ENCODE assay signal across 22 cellular contexts in the genomic region with DNA sequence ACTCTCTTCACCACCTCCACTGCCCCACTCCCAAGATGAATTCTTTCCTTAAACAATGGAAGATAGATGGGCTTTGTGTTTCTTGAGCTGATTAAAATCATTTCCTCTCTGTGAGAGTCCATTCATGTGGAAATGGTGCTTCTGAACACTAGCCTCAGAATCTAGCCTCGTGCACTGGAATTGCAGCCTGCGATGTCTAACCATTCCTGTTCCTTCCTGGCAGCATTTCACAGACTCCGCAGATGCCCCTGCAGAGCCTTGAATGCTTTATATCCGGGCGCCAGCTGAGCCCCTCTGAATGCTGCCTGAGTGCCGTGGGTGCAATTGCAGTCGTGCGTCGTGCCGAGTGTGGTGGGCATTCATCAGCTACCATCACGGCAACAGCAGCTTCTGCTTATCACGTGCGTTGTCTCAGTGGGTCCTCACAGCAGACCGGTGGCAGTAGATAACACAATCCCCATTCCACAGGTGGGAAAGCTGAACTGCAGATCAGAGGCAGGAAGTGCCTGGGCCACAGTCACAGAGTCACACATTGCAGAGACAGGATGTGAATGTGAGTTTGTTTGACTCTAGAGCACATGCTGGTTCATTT.
DNase-seq lines count a peak whose midpoint lies in the region; ATAC-seq, FAIRE-seq and TF ChIP-seq lines count a peak whose summit lies in the region.
"Had no signal": no experiment of that assay in that cellular context is flagged by ENCODE, and none has a peak within 500 bp of the region (broad histone marks: within the 10 kb centered on the region; RNA-seq: fewer than 3 reads in every experiment).

No MANE protein-coding gene starts in this region.

- no peaks in the 10 kb centered on the region for H3K36me3 Mint-ChIP-seq in astrocyte (ENCODE audit: low read depth, unreplicated experiment)
- H3K36me3 Mint-ChIP-seq: activated CD4-positive, alpha-beta memory T cell treated with anti-CD3 and anti-CD28 coated beads for 36 hours had no signal

- H3K4me1 Mint-ChIP-seq in astrocyte (ENCODE audit: low read depth, unreplicated experiment): peaks cover 2% of the 10 kb centered on the region

- no peaks in the 10 kb centered on the region for H4K20me1 ChIP-seq in astrocyte (ENCODE audit: insufficient read depth, low read length)

- H3K4me3 ChIP-seq in HUES48 (ENCODE audit: low read depth, low read length) (no peak overlapping the region; the same call in 1 of the 2 replicates), astrocyte (ENCODE audit: insufficient read depth, low read depth, low read length) (no peak overlapping the region), iPS-18a (ENCODE audit: low read length) (peak overlapping the region; percentile 1)
- H3K4me3 ChIP-seq: SJSA1, tibial artery had no signal

- H3K9ac ChIP-seq in HUES48 (ENCODE audit: low read depth, low read length) (peak overlapping the region; percentile 3; the same call in 1 of the 2 replicates), astrocyte (ENCODE audit: low read length) (no peak overlapping the region), iPS-18a (ENCODE audit: low read length) (no peak overlapping the region)
- H3K9ac ChIP-seq: parathyroid adenoma had no signal

- no peaks in the 10 kb centered on the region for H3K27me3 ChIP-seq in HUES48 (ENCODE audit: control insufficient read depth, insufficient read depth, low read length)
- peaks cover 9% of the 10 kb centered on the region for H3K27me3 ChIP-seq in astrocyte (ENCODE audit: insufficient read depth, low read length)
- H3K27me3 ChIP-seq in iPS-18a (ENCODE audit: control insufficient read depth, insufficient read depth, low read length): no peaks in the 10 kb centered on the region
- H3K27me3 ChIP-seq: brain microvascular endothelial cell, SJSA1 had no signal

- H3K36me3 ChIP-seq in HUES48 (ENCODE audit: control insufficient read depth, insufficient read depth, low read length): no peaks in the 10 kb centered on the region
- no peaks in the 10 kb centered on the region for H3K36me3 ChIP-seq in astrocyte (ENCODE audit: insufficient read depth, low read length)
- no peaks in the 10 kb centered on the region for H3K36me3 ChIP-seq in iPS-18a (ENCODE audit: control insufficient read depth, low read depth, low read length)
- H3K36me3 ChIP-seq: brain microvascular endothelial cell, SJSA1, tibial artery, WERI-Rb-1 had no signal

- no peak for ATAC-seq in HG02852 (IDR thresholded peaks at IDR 0.05; ENCODE audit: unreplicated experiment)
- ATAC-seq: PC-3 had no signal

- no peaks in the 10 kb centered on the region for H3K79me2 ChIP-seq in astrocyte (ENCODE audit: insufficient read depth, low read length)
- H3K79me2 ChIP-seq: parathyroid adenoma had no signal

- no peak overlapping the region for H3K27ac Mint-ChIP-seq in astrocyte (ENCODE audit: unreplicated experiment)
- H3K27ac Mint-ChIP-seq: activated CD4-positive, alpha-beta memory T cell treated with anti-CD3 and anti-CD28 coated beads for 36 hours; T-helper 1 cell treated with Interleukin-12 subunit alpha and Interleukin-12 subunit beta and Interleukin-4 antibody, amounts not matched to agents 30 μg/mL and 1 μg/mL, for 36 hours had no signal

- H3K27ac ChIP-seq in HUES48 (ENCODE audit: low read depth, low read length): peak overlapping the region; percentile 73
- H3K27ac ChIP-seq in astrocyte (ENCODE audit: low read depth, low read length): no peak overlapping the region
- H3K27ac ChIP-seq in iPS-18a (ENCODE audit: low read length): peak overlapping the region; percentile 13
- H3K27ac ChIP-seq: brain microvascular endothelial cell, parathyroid adenoma, SJSA1, tibial artery, WERI-Rb-1 had no signal

- H3K9me3 Mint-ChIP-seq in astrocyte (ENCODE audit: unreplicated experiment): no peaks in the 10 kb centered on the region
- H3K9me3 Mint-ChIP-seq: activated CD4-positive, alpha-beta memory T cell treated with anti-CD3 and anti-CD28 coated beads for 36 hours; T-helper 1 cell treated with Interleukin-12 subunit alpha and Interleukin-12 subunit beta and Interleukin-4 antibody, amounts not matched to agents 30 μg/mL and 1 μg/mL, for 36 hours had no signal

- DNase-seq in astrocyte (ENCODE audit: low read depth) (peak; percentile 4), pons (ENCODE audit: low spot score) (peak; percentile 67), KBM-7 (no peak), NCI-H2171 (lab: John Stamatoyannopoulos, UW) (no peak)
- DNase-seq: activated CD4-positive, alpha-beta memory T cell treated with anti-CD3 and anti-CD28 coated beads for 36 hours; activated naive CD4-positive, alpha-beta T cell treated with anti-CD3 and anti-CD28 coated beads, Interleukin-2, amount 50 U/mL, for 16 hours; activated T-cell treated with anti-CD3 and anti-CD28 coated beads, Interleukin-2, amount 50 U/mL, for 1 hour; brain microvascular endothelial cell; cortex of kidney; EL; NCI-H1417; NCI-H82; PC-3; stimulated activated naive CD4-positive, alpha-beta T cell; WERI-Rb-1 had no signal

- H3K9me3 ChIP-seq in HUES48 (ENCODE audit: control insufficient read depth, insufficient read depth, low read length): no peaks in the 10 kb centered on the region
- no peaks in the 10 kb centered on the region for H3K9me3 ChIP-seq in astrocyte (ENCODE audit: insufficient read depth, low read depth, low read length)
- no peaks in the 10 kb centered on the region for H3K9me3 ChIP-seq in iPS-18a (ENCODE audit: control insufficient read depth, low read depth, low read length)
- H3K9me3 ChIP-seq: SJSA1 had no signal

- no peak for FAIRE-seq in astrocyte (lab: Jason Lieb, UNC)

- no peak for TF ChIP-seq CTCF in astrocyte (IDR thresholded peaks at IDR 0.05; ENCODE audit: insufficient read depth, low read depth, low read length)

- H3K4me3 Mint-ChIP-seq in astrocyte (ENCODE audit: unreplicated experiment): no peak overlapping the region
- H3K4me3 Mint-ChIP-seq: activated CD4-positive, alpha-beta memory T cell treated with anti-CD3 and anti-CD28 coated beads for 36 hours; T-helper 1 cell treated with Interleukin-12 subunit alpha and Interleukin-12 subunit beta and Interleukin-4 antibody, amounts not matched to agents 30 μg/mL and 1 μg/mL, for 36 hours had no signal

- peaks cover 34% of the 10 kb centered on the region for H3K4me1 ChIP-seq in HUES48 (ENCODE audit: control insufficient read depth, insufficient read depth, low read length)
- no peaks in the 10 kb centered on the region for H3K4me1 ChIP-seq in astrocyte (ENCODE audit: insufficient read depth, low read length)
- H3K4me1 ChIP-seq in iPS-18a (ENCODE audit: control insufficient read depth, low read depth, low read length): peaks cover 39% of the 10 kb centered on the region
- H3K4me1 ChIP-seq: parathyroid adenoma, SJSA1 had no signal

- in situ Hi-C loops in KBM-7 (cut with MboI; ENCODE audit: low pct_unique_long_range_greater_than_20kb, low sequenced_read_pairs): no loop called here

- H3K27me3 Mint-ChIP-seq in astrocyte (ENCODE audit: low read depth, unreplicated experiment): peaks cover 16% of the 10 kb centered on the region

- peak overlapping the region; percentile 43 for H2AFZ ChIP-seq in astrocyte (ENCODE audit: low read depth, low read length)
- H2AFZ ChIP-seq: parathyroid adenoma had no signal

- peak overlapping the region; percentile 42 for H3K4me2 ChIP-seq in astrocyte (ENCODE audit: low read length)

Comparison
In these comparisons a context has a peak if more than half of its experiments do, and no peak if none do; other contexts are left out.
1. DNase-seq: peak in astrocyte (single experiment) and pons (single experiment); none in KBM-7 (single experiment) and NCI-H2171 (single experiment).